Comparison of ENCODE assay signal across 21 cellular contexts in the genomic region with DNA sequence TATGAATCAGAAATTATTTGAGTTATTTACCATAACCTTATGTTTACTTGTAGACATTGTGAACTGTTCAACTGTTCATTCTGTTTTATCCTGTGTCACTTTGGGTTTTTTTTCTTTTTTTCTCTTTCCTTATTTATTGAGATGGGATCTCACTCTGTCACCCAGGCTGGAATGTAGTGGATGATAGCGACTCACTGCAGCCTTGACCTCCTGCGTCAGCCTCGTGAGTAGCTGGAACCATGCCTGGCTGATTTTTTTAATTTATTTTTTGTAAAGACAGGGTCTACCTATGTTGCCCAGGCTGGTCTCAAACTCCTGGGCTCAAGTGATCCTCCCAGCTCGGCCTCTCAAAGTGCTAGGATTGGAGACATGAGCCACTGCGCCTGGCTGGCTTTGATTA.
"Had no signal": no experiment of that assay in that cellular context is flagged by ENCODE, and none has a peak within 500 bp of the region (broad histone marks: within the 10 kb centered on the region; RNA-seq: fewer than 3 reads in every experiment).

No MANE protein-coding gene starts in this region.

- H3K36me3 ChIP-seq: breast epithelium, gastroesophageal sphincter, ovary, thoracic aorta had no signal

- H3K27ac Mint-ChIP-seq: activated CD4-positive, alpha-beta memory T cell treated with anti-CD3 and anti-CD28 coated beads, Interleukin-2, amount 10 ng/mL, durations not matched to agents 7 days and 5 days; activated CD4-positive, alpha-beta T cell treated with anti-CD3 and anti-CD28 coated beads for 36 hours; activated naive CD8-positive, alpha-beta T cell treated with anti-CD3 and anti-CD28 coated beads for 36 hours; activated T-cell treated with anti-CD3 and anti-CD28 coated beads, Interleukin-2, amount 50 U/mL, for 72 hours; stimulated activated naive CD8-positive, alpha-beta T cell treated with anti-CD3 and anti-CD28 coated beads, Interleukin-15, amount 100 ng/mL, for 72 hours had no signal

- ATAC-seq: activated CD4-positive, alpha-beta T cell treated with anti-CD3 and anti-CD28 coated beads for 36 hours; activated T-cell treated with anti-CD3 and anti-CD28 coated beads, Interleukin-2, amount 50 U/mL, for 72 hours; esophagus mucosa; gastroesophageal sphincter; stimulated activated naive CD8-positive, alpha-beta T cell treated with anti-CD3 and anti-CD28 coated beads, Interleukin-15, amount 100 ng/mL, for 72 hours had no signal

- H3K4me1 Mint-ChIP-seq: activated CD4-positive, alpha-beta T cell treated with anti-CD3 and anti-CD28 coated beads for 36 hours; activated naive CD8-positive, alpha-beta T cell treated with anti-CD3 and anti-CD28 coated beads for 36 hours; stimulated activated naive CD8-positive, alpha-beta T cell treated with anti-CD3 and anti-CD28 coated beads, Interleukin-15, amount 100 ng/mL, for 72 hours had no signal

- H3K4me1 ChIP-seq: breast epithelium, gastroesophageal sphincter had no signal

- H3K9me3 ChIP-seq: breast epithelium, gastroesophageal sphincter, ovary, thoracic aorta had no signal

- H3K36me3 Mint-ChIP-seq: activated naive CD8-positive, alpha-beta T cell treated with anti-CD3 and anti-CD28 coated beads for 36 hours had no signal

- H3K9me3 Mint-ChIP-seq: activated CD4-positive, alpha-beta memory T cell treated with anti-CD3 and anti-CD28 coated beads, Interleukin-2, amount 10 ng/mL, durations not matched to agents 7 days and 5 days; activated naive CD8-positive, alpha-beta T cell treated with anti-CD3 and anti-CD28 coated beads for 36 hours; neural crest cell; stimulated activated naive CD8-positive, alpha-beta T cell treated with anti-CD3 and anti-CD28 coated beads, Interleukin-15, amount 100 ng/mL, for 72 hours had no signal

- DNase-seq: activated CD4-positive, alpha-beta memory T cell treated with anti-CD3 and anti-CD28 coated beads, Interleukin-2, amount 10 ng/mL, durations not matched to agents 7 days and 5 days; activated CD4-positive, alpha-beta T cell treated with anti-CD3 and anti-CD28 coated beads for 36 hours; activated CD8-positive, alpha-beta memory T cell treated with anti-CD3 and anti-CD28 coated beads, Interleukin-2, amount 50 U/mL, for 4 hours; activated gamma-delta T cell treated with Interleukin-2 at 50 U/mL for 16 hours; activated naive CD8-positive, alpha-beta T cell treated with anti-CD3 and anti-CD28 coated beads for 36 hours; activated T-cell treated with anti-CD3 and anti-CD28 coated beads, Interleukin-2, amount 50 U/mL, for 72 hours; anterior cingulate cortex; dorsolateral prefrontal cortex; hippocampal formation; kidney glomerular epithelial cell; ovary; retina; stimulated activated CD4-positive, alpha-beta T cell treated with anti-CD3 and anti-CD28 coated beads, Interleukin-4, amount 100 ng/mL, for 4 hours; stimulated activated naive CD8-positive, alpha-beta T cell treated with anti-CD3 and anti-CD28 coated beads, Interleukin-15, amount 100 ng/mL, for 72 hours had no signal

- H3K4me3 ChIP-seq: breast epithelium, dorsolateral prefrontal cortex, gastroesophageal sphincter, ovary, skin epidermis, thoracic aorta had no signal

- H3K27ac ChIP-seq: breast epithelium, gastroesophageal sphincter, ovary, skin epidermis, thoracic aorta, VCaP had no signal

- H3K27me3 Mint-ChIP-seq: activated CD4-positive, alpha-beta memory T cell treated with anti-CD3 and anti-CD28 coated beads, Interleukin-2, amount 10 ng/mL, durations not matched to agents 7 days and 5 days; activated CD4-positive, alpha-beta T cell treated with anti-CD3 and anti-CD28 coated beads for 36 hours; activated naive CD8-positive, alpha-beta T cell treated with anti-CD3 and anti-CD28 coated beads for 36 hours; stimulated activated naive CD8-positive, alpha-beta T cell treated with anti-CD3 and anti-CD28 coated beads, Interleukin-15, amount 100 ng/mL, for 72 hours had no signal

- H3K4me3 Mint-ChIP-seq: activated CD4-positive, alpha-beta memory T cell treated with anti-CD3 and anti-CD28 coated beads, Interleukin-2, amount 10 ng/mL, durations not matched to agents 7 days and 5 days; activated CD4-positive, alpha-beta T cell treated with anti-CD3 and anti-CD28 coated beads for 36 hours; activated naive CD8-positive, alpha-beta T cell treated with anti-CD3 and anti-CD28 coated beads for 36 hours; activated T-cell treated with anti-CD3 and anti-CD28 coated beads, Interleukin-2, amount 50 U/mL, for 72 hours; neural crest cell; stimulated activated naive CD8-positive, alpha-beta T cell treated with anti-CD3 and anti-CD28 coated beads, Interleukin-15, amount 100 ng/mL, for 72 hours had no signal

- H3K27me3 ChIP-seq: breast epithelium, dorsolateral prefrontal cortex, gastroesophageal sphincter, ovary had no signal
